In the genomic region with DNA sequence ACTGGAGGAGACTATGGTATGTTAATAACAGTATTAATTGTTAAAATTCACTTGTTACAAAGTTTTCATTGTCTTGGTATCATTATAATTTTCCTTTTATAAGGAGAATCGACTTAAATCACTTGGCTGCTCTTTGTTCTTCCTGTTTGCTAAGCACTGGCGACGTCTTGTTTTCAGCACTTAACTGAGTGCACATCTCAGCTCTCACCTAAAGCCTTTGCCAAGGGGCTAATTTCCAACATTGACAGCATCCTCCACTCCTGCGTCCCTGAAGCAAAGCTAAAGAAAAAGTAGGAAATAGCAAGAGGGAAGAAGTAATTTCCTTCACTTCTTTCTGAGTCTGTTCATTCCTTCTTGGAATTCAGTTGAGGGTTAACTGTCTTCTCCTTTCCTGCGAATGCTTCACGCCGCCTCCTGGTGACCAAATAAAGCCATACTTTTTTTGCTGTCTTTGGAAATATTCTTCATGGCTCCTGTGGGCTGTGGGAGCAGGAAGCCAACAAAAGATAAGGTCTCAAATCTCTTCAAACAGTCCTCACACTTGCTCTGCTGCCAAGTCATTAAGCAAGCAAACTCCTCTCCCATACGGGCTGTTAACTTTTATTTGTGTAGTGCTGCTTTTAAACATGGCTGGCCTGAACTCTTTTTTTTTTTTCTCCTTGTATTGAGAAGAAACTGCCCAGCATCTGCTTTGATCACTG, we compare ENCODE assay signal across 9 cellular contexts.
DNase-seq lines count a peak whose midpoint lies in the region; ATAC-seq, FAIRE-seq and TF ChIP-seq lines count a peak whose summit lies in the region.
"Had no signal": no experiment of that assay in that cellular context is flagged by ENCODE, and none has a peak within 500 bp of the region (broad histone marks: within the 10 kb centered on the region; RNA-seq: fewer than 3 reads in every experiment).

No MANE protein-coding gene starts in this region.

- H4K20me1 ChIP-seq in PC-3 (ENCODE audit: low read length): no peaks in the 10 kb centered on the region
- no peaks in the 10 kb centered on the region for H4K20me1 ChIP-seq in osteoblast (ENCODE audit: insufficient read depth, low read length)

- BruUV-seq in PC-3 (replicated peaks; lab: Mats Ljungman, UMichigan): no TSS peak

- H3K27me3 ChIP-seq in PC-3 (ENCODE audit: low read length) (peaks cover 16% of the 10 kb centered on the region), cardiac muscle cell (no peaks in the 10 kb centered on the region), osteoblast (ENCODE audit: insufficient read depth, low read length) (no peaks in the 10 kb centered on the region)
- H3K27me3 ChIP-seq in CD8-positive, alpha-beta memory T cell (ENCODE audit: insufficient read depth, low read length, poor library complexity, severe bottlenecking): no peaks in the 10 kb centered on the region

- no peak overlapping the region for H2AFZ ChIP-seq in PC-3 (ENCODE audit: low read length)
- peak overlapping the region; percentile 50 for H2AFZ ChIP-seq in osteoblast (ENCODE audit: low read length)

- DNase-seq in D721Med (ENCODE audit: insufficient read length, low spot score) (no peak), PC-3 (peak; percentile 4), cardiac muscle cell (ENCODE audit: low read depth in 1 of 2, low spot score in 1 of 2) (peak; percentile 14 to 91), osteoblast (ENCODE audit: insufficient read length, low spot score, missing footprints) (no peak), NOMO-1 treated with dmso at 0.1 percent for 144 hours (lab: John Stamatoyannopoulos, UW; ENCODE audit: unreplicated experiment) (no peak)
- DNase-seq in activated T-helper 2 cell treated with anti-CD3 and anti-CD28 coated beads, Interferon-gamma antibody, Interleukin-2, Interleukin-4, amounts not matched to agents 10 μg/mL and 5 μg/mL and 100 μg/mL, durations not matched to agents 14 hours and 24 hours and 36 hours (ENCODE audit: low spot score): no peak
- no peak for DNase-seq in CD8-positive, alpha-beta memory T cell
- DNase-seq: NCI-H774 had no signal

- H3K27me3 Mint-ChIP-seq in activated T-helper 2 cell treated with anti-CD3 and anti-CD28 coated beads, Interferon-gamma antibody, Interleukin-2, Interleukin-4, amounts not matched to agents 10 μg/mL and 5 μg/mL and 100 μg/mL, durations not matched to agents 14 hours and 24 hours and 36 hours (ENCODE audit: low read depth): no peaks in the 10 kb centered on the region
- H3K27me3 Mint-ChIP-seq in CD8-positive, alpha-beta memory T cell: no peaks in the 10 kb centered on the region

- POLR2A ChIA-PET in PC-3 (lab: Charles Lee; ENCODE audit: unreplicated experiment): no interaction called here
- POLR2A ChIA-PET in CD8-positive, alpha-beta memory T cell (lab: Charles Lee): no interaction called here

- no peak for FAIRE-seq in D721Med (lab: Jason Lieb, UNC)

- peak; percentile 7 for TF ChIP-seq CTCF in D721Med (IDR thresholded peaks at IDR 0.05; ENCODE audit: insufficient read depth, missing control alignments)
- peak; percentile 40 for TF ChIP-seq CTCF in PC-3 (conservative IDR thresholded peaks at IDR 0.05; ENCODE audit: low read depth, low read length)
- peak; percentile 52 for TF ChIP-seq CTCF in cardiac muscle cell (IDR thresholded peaks at IDR 0.05; ENCODE audit: low read depth, low read length)
- TF ChIP-seq CTCF in osteoblast (IDR thresholded peaks at IDR 0.05; ENCODE audit: extremely low read depth, low read depth, low read length): peak; percentile 11

- CTCF ChIA-PET in PC-3 (lab: Charles Lee): no interaction called here
- CTCF ChIA-PET in CD8-positive, alpha-beta memory T cell (lab: Charles Lee): no interaction called here

- intact Hi-C loops in PC-3 (cut with micrococcal nuclease): no loop called here
- intact Hi-C loops in activated T-helper 2 cell treated with anti-CD3 and anti-CD28 coated beads, Interferon-gamma antibody, Interleukin-2, Interleukin-4, amounts not matched to agents 10 μg/mL and 5 μg/mL and 100 μg/mL, durations not matched to agents 14 hours and 24 hours and 36 hours (cut with micrococcal nuclease): no loop called here

- no peaks in the 10 kb centered on the region for H3K79me2 ChIP-seq in PC-3 (ENCODE audit: low read length)
- H3K79me2 ChIP-seq in osteoblast (ENCODE audit: insufficient read depth, low read length): no peaks in the 10 kb centered on the region

- H3K27ac Mint-ChIP-seq in activated T-helper 2 cell treated with anti-CD3 and anti-CD28 coated beads, Interferon-gamma antibody, Interleukin-2, Interleukin-4, amounts not matched to agents 10 μg/mL and 5 μg/mL and 100 μg/mL, durations not matched to agents 14 hours and 24 hours and 36 hours: no peak overlapping the region
- H3K27ac Mint-ChIP-seq in CD8-positive, alpha-beta memory T cell: no peak overlapping the region

- no peak overlapping the region for H3K4me3 ChIP-seq in PC-3 (ENCODE audit: low read length)
- H3K4me3 ChIP-seq in cardiac muscle cell: no peak overlapping the region
- H3K4me3 ChIP-seq in osteoblast (ENCODE audit: insufficient read depth, low read length): no peak overlapping the region
- no peak overlapping the region for H3K4me3 ChIP-seq in CD8-positive, alpha-beta memory T cell (ENCODE audit: low read length)

- H3K36me3 Mint-ChIP-seq in activated T-helper 2 cell treated with anti-CD3 and anti-CD28 coated beads, Interferon-gamma antibody, Interleukin-2, Interleukin-4, amounts not matched to agents 10 μg/mL and 5 μg/mL and 100 μg/mL, durations not matched to agents 14 hours and 24 hours and 36 hours (ENCODE audit: low read depth): no peaks in the 10 kb centered on the region
- no peaks in the 10 kb centered on the region for H3K36me3 Mint-ChIP-seq in CD8-positive, alpha-beta memory T cell

- H3K9me3 Mint-ChIP-seq in activated T-helper 2 cell treated with anti-CD3 and anti-CD28 coated beads, Interferon-gamma antibody, Interleukin-2, Interleukin-4, amounts not matched to agents 10 μg/mL and 5 μg/mL and 100 μg/mL, durations not matched to agents 14 hours and 24 hours and 36 hours: no peaks in the 10 kb centered on the region
- H3K9me3 Mint-ChIP-seq in CD8-positive, alpha-beta memory T cell: peaks cover 0 to 3% (median 0%) of the 10 kb centered on the region in 5 donors

- ATAC-seq in PC-3: no peak
- ATAC-seq in GM21825 (IDR thresholded peaks at IDR 0.05; ENCODE audit: unreplicated experiment): no peak

- H3K9me3 ChIP-seq in PC-3 (ENCODE audit: low read length) (no peaks in the 10 kb centered on the region), cardiac muscle cell (ENCODE audit: low read depth) (no peaks in the 10 kb centered on the region), osteoblast (ENCODE audit: low read depth, low read length) (no peaks in the 10 kb centered on the region)
- H3K9me3 ChIP-seq in CD8-positive, alpha-beta memory T cell (ENCODE audit: low read length): no peaks in the 10 kb centered on the region

- no peaks in the 10 kb centered on the region for H3K4me1 ChIP-seq in PC-3 (ENCODE audit: insufficient read depth, low read length)
- peaks cover 7% of the 10 kb centered on the region for H3K4me1 ChIP-seq in cardiac muscle cell (ENCODE audit: low read depth)
- no peaks in the 10 kb centered on the region for H3K4me1 ChIP-seq in osteoblast (ENCODE audit: insufficient read depth, low read length)
- H3K4me1 ChIP-seq in CD8-positive, alpha-beta memory T cell (ENCODE audit: insufficient read depth, low read length): no peaks in the 10 kb centered on the region

- no peaks in the 10 kb centered on the region for H3F3A ChIP-seq in PC-3 (ENCODE audit: low read length, unreplicated experiment)

- no peaks in the 10 kb centered on the region for H3K4me1 Mint-ChIP-seq in activated T-helper 2 cell treated with anti-CD3 and anti-CD28 coated beads, Interferon-gamma antibody, Interleukin-2, Interleukin-4, amounts not matched to agents 10 μg/mL and 5 μg/mL and 100 μg/mL, durations not matched to agents 14 hours and 24 hours and 36 hours (ENCODE audit: low read depth)
- H3K4me1 Mint-ChIP-seq in CD8-positive, alpha-beta memory T cell: no peaks in the 10 kb centered on the region

- no peaks in the 10 kb centered on the region for H3K9me2 ChIP-seq in PC-3 (replicated peaks; ENCODE audit: low read length)

- H3K27ac ChIP-seq in PC-3 (ENCODE audit: low read length): no peak overlapping the region
- H3K27ac ChIP-seq in cardiac muscle cell: no peak overlapping the region
- no peak overlapping the region for H3K27ac ChIP-seq in osteoblast (ENCODE audit: low read depth, low read length)
- no peak overlapping the region for H3K27ac ChIP-seq in CD8-positive, alpha-beta memory T cell (ENCODE audit: low read depth, low read length)

- no peak overlapping the region for H3K4me3 Mint-ChIP-seq in activated T-helper 2 cell treated with anti-CD3 and anti-CD28 coated beads, Interferon-gamma antibody, Interleukin-2, Interleukin-4, amounts not matched to agents 10 μg/mL and 5 μg/mL and 100 μg/mL, durations not matched to agents 14 hours and 24 hours and 36 hours (ENCODE audit: low read depth)
- no peak overlapping the region for H3K4me3 Mint-ChIP-seq in CD8-positive, alpha-beta memory T cell

- no peak overlapping the region for H3K9ac ChIP-seq in PC-3 (ENCODE audit: low read length)

- H3K36me3 ChIP-seq in PC-3 (ENCODE audit: low read depth, low read length) (no peaks in the 10 kb centered on the region), cardiac muscle cell (no peaks in the 10 kb centered on the region), osteoblast (ENCODE audit: insufficient read depth, low read length) (no peaks in the 10 kb centered on the region)
- no peaks in the 10 kb centered on the region for H3K36me3 ChIP-seq in CD8-positive, alpha-beta memory T cell (ENCODE audit: insufficient read depth, low read length)

- no peak overlapping the region for H3K4me2 ChIP-seq in PC-3 (ENCODE audit: low read length)
- peak overlapping the region; percentile 22 for H3K4me2 ChIP-seq in osteoblast (ENCODE audit: insufficient read depth, low read length)

Comparison
In these comparisons a context has a peak if more than half of its experiments do, and no peak if none do; other contexts are left out.
1. DNase-seq: peak in PC-3 (single experiment) and cardiac muscle cell (2 of 2); none in D721Med (single experiment), osteoblast (single experiment), activated T-helper 2 cell treated with anti-CD3 and anti-CD28 coated beads, Interferon-gamma antibody, Interleukin-2, Interleukin-4, amounts not matched to agents 10 μg/mL and 5 μg/mL and 100 μg/mL, durations not matched to agents 14 hours and 24 hours and 36 hours (single experiment), CD8-positive, alpha-beta memory T cell (0 of 5) and NOMO-1 treated with dmso at 0.1 percent for 144 hours (single experiment).
2. Peak in every context shown above with its lines, with median percentiles within 50 percentile points of each other: CTCF ChIP-seq.